In genomic region chr5:127072861-127073846, GRCh38 we compare ENCODE assay signal across 1 cellular context.
TF ChIP-seq lines count a peak whose summit lies in the region.

TSS of gene C5orf63 (minus strand) at chr5:127073502. CDS start at chr5:127058995, 14,507 bp downstream.

TF ChIP-seq in HepG2, 621 proteins besides CTCF, POLR2A, EP300 and RAD21 (continued from another document and continues in another):
- TF ChIP-seq PRDM15 (CRISPR knock-in tag; IDR thresholded peaks at IDR 0.05), result peak; percentile 31; the same call in 1 of the 2 replicates
- peak; percentile 91 for TF ChIP-seq ZNF343 (CRISPR knock-in tag; IDR thresholded peaks at IDR 0.05)
- TF ChIP-seq AKAP8 (CRISPR knock-in tag; IDR thresholded peaks at IDR 0.05), result peak; percentile 76; the same call in 1 of the 2 replicates
- TF ChIP-seq ZNF646 (CRISPR knock-in tag; IDR thresholded peaks at IDR 0.05), result no peak
- TF ChIP-seq STAT6 (CRISPR knock-in tag; IDR thresholded peaks at IDR 0.05; ENCODE audit: borderline replicate concordance), result no peak; the same call in 1 of the 2 replicates
- TF ChIP-seq NR2C2 (CRISPR knock-in tag; IDR thresholded peaks at IDR 0.05; ENCODE audit: borderline replicate concordance), result peak; percentile 54; the same call in 1 of the 2 replicates
- TF ChIP-seq PAX8 (CRISPR knock-in tag; IDR thresholded peaks at IDR 0.05; ENCODE audit: borderline replicate concordance), result no peak
- TF ChIP-seq RFXANK (CRISPR knock-in tag; IDR thresholded peaks at IDR 0.05), result no peak
- TF ChIP-seq PTBP1 (IDR thresholded peaks at IDR 0.05; ENCODE audit: low read depth, low read length, poor library complexity, severe bottlenecking), result no peak
- TF ChIP-seq CREB3 (CRISPR knock-in tag; IDR thresholded peaks at IDR 0.05), result 0 out of 2 replicates have a peak, but pooled peaks have one; percentile 32
- peak; percentile 46; the same call in 1 of the 2 replicates for TF ChIP-seq PATZ1 (CRISPR knock-in tag; IDR thresholded peaks at IDR 0.05)
- no peak for TF ChIP-seq SYNCRIP (IDR thresholded peaks at IDR 0.05; ENCODE audit: insufficient read depth, low read depth, low read length)
- peak; percentile 82 for TF ChIP-seq KDM2A (CRISPR knock-in tag; IDR thresholded peaks at IDR 0.05; ENCODE audit: borderline replicate concordance, low read depth)
- no peak for TF ChIP-seq ATF3 (CRISPR knock-in tag; IDR thresholded peaks at IDR 0.05)
- peak; percentile 73; the same call in 1 of the 2 replicates for TF ChIP-seq THAP9 (CRISPR knock-in tag; IDR thresholded peaks at IDR 0.05; ENCODE audit: borderline replicate concordance)
- TF ChIP-seq ZNF17 (CRISPR knock-in tag; IDR thresholded peaks at IDR 0.05), result 0 out of 2 replicates have a peak, but pooled peaks have one; percentile 54
- peak; percentile 73; the same call in 1 of the 2 replicates for TF ChIP-seq SIN3A (IDR thresholded peaks at IDR 0.05; ENCODE audit: borderline replicate concordance, low read depth, low read length)
- TF ChIP-seq SPEN (CRISPR knock-in tag; IDR thresholded peaks at IDR 0.05; ENCODE audit: low read depth), result peak; percentile 80
- TF ChIP-seq ZBTB39 (CRISPR knock-in tag; IDR thresholded peaks at IDR 0.05), result no peak
- no peak for TF ChIP-seq SNAPC5 (CRISPR knock-in tag; IDR thresholded peaks at IDR 0.05; ENCODE audit: borderline replicate concordance)
- peak; percentile 98 for TF ChIP-seq GABPA (IDR thresholded peaks at IDR 0.05; ENCODE audit: low read depth, low read length)
- TF ChIP-seq GABPA (CRISPR knock-in tag; IDR thresholded peaks at IDR 0.05; ENCODE audit: low read depth), result peak; percentile 85
- TF ChIP-seq KLF11 (CRISPR knock-in tag; IDR thresholded peaks at IDR 0.05), result no peak
- no peak for TF ChIP-seq NCOR1 (IDR thresholded peaks at IDR 0.05; ENCODE audit: borderline replicate concordance, low read length)
- TF ChIP-seq ZNF672 (CRISPR knock-in tag; IDR thresholded peaks at IDR 0.05), result no peak
- no peak for TF ChIP-seq ZHX1 (CRISPR knock-in tag; IDR thresholded peaks at IDR 0.05; ENCODE audit: low read depth)
- TF ChIP-seq ZNF660 (CRISPR knock-in tag; IDR thresholded peaks at IDR 0.05; ENCODE audit: borderline replicate concordance, low read depth), result no peak
